ENCODE assay signal across 2 cellular contexts in the genomic region with DNA sequence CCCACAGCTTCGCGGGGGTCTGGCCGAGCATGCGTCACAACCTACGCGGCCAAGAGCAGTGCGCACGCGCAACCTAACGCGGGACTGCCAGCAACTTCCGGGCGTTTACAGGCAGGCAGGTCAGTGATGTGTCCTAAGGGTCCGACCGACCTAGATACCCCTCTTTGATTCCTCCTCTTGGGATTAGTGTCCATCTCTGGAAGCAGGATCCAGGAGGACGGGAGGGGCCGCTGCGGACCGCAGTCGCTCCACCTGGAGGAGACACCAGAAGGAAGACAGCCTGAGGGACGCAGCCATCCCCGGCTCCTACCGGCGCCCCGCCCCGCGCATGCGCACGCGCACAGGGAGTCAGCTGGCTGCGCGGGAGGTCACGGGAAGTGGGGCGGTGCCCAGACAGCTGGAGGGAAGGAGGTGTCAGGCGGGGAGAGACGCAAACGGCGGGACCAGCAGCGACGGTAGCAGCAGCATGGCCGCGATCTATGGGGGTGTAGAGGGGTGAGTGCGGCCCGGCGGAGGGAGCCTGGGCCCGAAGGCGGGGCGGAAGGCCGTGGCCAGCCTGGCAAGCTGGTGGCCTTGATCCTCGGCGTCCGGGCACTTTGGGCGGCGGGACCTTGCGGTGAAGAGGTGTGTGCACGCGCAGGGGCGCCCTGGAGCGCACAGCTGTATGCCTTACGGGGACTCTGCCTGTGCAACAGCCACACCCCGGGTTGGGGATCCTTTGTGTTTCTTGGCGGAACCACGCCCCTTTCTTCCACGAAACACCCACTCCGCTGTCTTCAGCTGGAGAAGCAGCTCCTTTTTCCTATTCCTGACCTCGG.
TF ChIP-seq lines count a peak whose summit lies in the region.

TSS of gene NAGK (plus strand) at position 431 of the 818 bp plus-strand sequence. CDS start at position 467, 36 bp downstream.

TF ChIP-seq in IMR-90, 13 proteins besides CTCF, POLR2A, EP300 and RAD21:
- peak; percentile 96 for TF ChIP-seq MXI1 (IDR thresholded peaks at IDR 0.05; ENCODE audit: borderline replicate concordance, low read depth, low read length)
- TF ChIP-seq MAZ (IDR thresholded peaks at IDR 0.05; ENCODE audit: borderline replicate concordance, low read depth, low read length), result peak; percentile 80
- TF ChIP-seq RCOR1 (IDR thresholded peaks at IDR 0.05; ENCODE audit: insufficient replicate concordance, low read length), result peak; percentile 7
- peak; percentile 90 for TF ChIP-seq USF2 (IDR thresholded peaks at IDR 0.05; ENCODE audit: low read depth, low read length)
- TF ChIP-seq BHLHE40 (IDR thresholded peaks at IDR 0.05; ENCODE audit: low read depth, low read length), result peak; percentile 79
- TF ChIP-seq CEBPB (IDR thresholded peaks at IDR 0.05; ENCODE audit: low read depth, low read length), result no peak
- 0 out of 2 replicates have a peak, but pooled peaks have one; percentile 9 for TF ChIP-seq FOS (IDR thresholded peaks at IDR 0.05; ENCODE audit: low read depth, low read length)
- TF ChIP-seq CHD1 (IDR thresholded peaks at IDR 0.05; ENCODE audit: low read depth, low read length), result peak; percentile 60; the same call in 1 of the 2 replicates
- TF ChIP-seq NFE2L2 (IDR thresholded peaks at IDR 0.05; ENCODE audit: low read depth, low read length), result no peak
TF ChIP-seq in IMR-90: peak in this region for 7.

TF ChIP-seq in endothelial cell of umbilical vein, 7 proteins besides CTCF, POLR2A, EP300 and RAD21:
- peak; percentile 57 for TF ChIP-seq MAX (IDR thresholded peaks at IDR 0.05; ENCODE audit: insufficient read depth, insufficient read length)
- TF ChIP-seq GATA2 (IDR thresholded peaks at IDR 0.05; ENCODE audit: insufficient read depth, insufficient read length, low read depth, low read length), result no peak
- no peak for TF ChIP-seq FOS (IDR thresholded peaks at IDR 0.05; ENCODE audit: borderline replicate concordance, insufficient read depth, low read length)
- no peak for TF ChIP-seq EZH2 (IDR thresholded peaks at IDR 0.05; ENCODE audit: borderline replicate concordance, low read depth, low read length, severe bottlenecking)
- peak; percentile 99 for TF ChIP-seq POLR2AphosphoS5 (IDR thresholded peaks at IDR 0.05; ENCODE audit: insufficient read depth, low read depth, low read length)
- no peak for TF ChIP-seq JUN (IDR thresholded peaks at IDR 0.05; ENCODE audit: borderline replicate concordance, insufficient read depth, insufficient read length, low read depth)
- peak; percentile 60 for TF ChIP-seq MYC (IDR thresholded peaks at IDR 0.05; ENCODE audit: low read depth, low read length)
TF ChIP-seq in endothelial cell of umbilical vein: peak in this region for 3.
